In the genomic region with DNA sequence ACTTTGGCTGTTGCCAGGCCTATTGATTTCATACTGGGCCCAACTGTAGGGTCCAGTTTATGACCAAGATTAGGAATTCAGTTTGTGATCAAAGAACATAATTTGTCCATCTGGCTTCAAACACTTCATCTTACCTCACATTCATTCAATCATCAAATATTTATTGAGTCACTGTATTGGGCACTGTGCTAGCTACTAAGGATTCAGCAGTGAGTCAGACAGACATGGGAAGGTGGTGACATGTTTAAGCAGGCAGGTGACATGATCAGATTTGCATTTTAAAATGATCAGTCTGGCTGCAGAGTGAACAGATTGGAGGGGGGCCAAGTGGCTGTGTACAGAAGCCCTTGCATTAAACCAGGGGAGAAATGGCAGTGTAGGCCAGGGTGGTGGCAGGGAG, we compare ENCODE assay signal across 13 cellular contexts. TPM values are rescaled to one million over a fixed set of nuclear protein-coding genes. Genes with fewer than 3 reads are reported as not detected.
DNase-seq lines count a peak whose midpoint lies in the region; ATAC-seq and TF ChIP-seq lines count a peak whose summit lies in the region.
"Had no signal": no experiment of that assay in that cellular context is flagged by ENCODE, and none has a peak within 500 bp of the region (broad histone marks: within the 10 kb centered on the region; RNA-seq: fewer than 3 reads in every experiment).

No MANE protein-coding gene starts in this region.

- H3K36me3 Mint-ChIP-seq in activated naive CD8-positive, alpha-beta T cell = no peaks in the 10 kb centered on the region
- H3K36me3 Mint-ChIP-seq in activated naive CD8-positive, alpha-beta T cell treated with anti-CD3 and anti-CD28 coated beads for 36 hours = no peaks in the 10 kb centered on the region
- H3K36me3 Mint-ChIP-seq in activated T-helper 17 cell treated with anti-CD3 and anti-CD28 coated beads, Interleukin-2, amount 50 U/mL, for 72 hours (ENCODE audit: low read depth) = no peaks in the 10 kb centered on the region
- no peaks in the 10 kb centered on the region for H3K36me3 Mint-ChIP-seq in Calu3 (ENCODE audit: insufficient read depth, unreplicated experiment)

- no peak for TF ChIP-seq CTCF in Calu3 (IDR thresholded peaks at IDR 0.05; ENCODE audit: unreplicated experiment)

- DNase-seq in activated naive CD8-positive, alpha-beta T cell treated with anti-CD3 and anti-CD28 coated beads for 36 hours = no peak
- DNase-seq in NCI-H2081 (lab: John Stamatoyannopoulos, UW) (peak; percentile 13 to 50), Calu3 (no peak), T-helper 9 cell (no peak)
- DNase-seq: activated CD4-positive, alpha-beta T cell treated with anti-CD3 and anti-CD28 coated beads, Interleukin-2, amount 50 U/mL, for 48 hours; adrenal gland; Kasumi-1; naive thymus-derived CD8-positive, alpha-beta T cell had no signal

- peaks cover 15% of the 10 kb centered on the region for H3K4me1 Mint-ChIP-seq in activated naive CD8-positive, alpha-beta T cell (ENCODE audit: low read depth)
- H3K4me1 Mint-ChIP-seq in activated naive CD8-positive, alpha-beta T cell treated with anti-CD3 and anti-CD28 coated beads for 36 hours = peaks cover 4% of the 10 kb centered on the region
- peaks cover 9% of the 10 kb centered on the region for H3K4me1 Mint-ChIP-seq in activated T-helper 17 cell treated with anti-CD3 and anti-CD28 coated beads, Interleukin-2, amount 50 U/mL, for 72 hours
- H3K4me1 Mint-ChIP-seq in Calu3 (ENCODE audit: low read depth, unreplicated experiment) = peaks cover 11% of the 10 kb centered on the region

- BruUV-seq in Calu3 (replicated peaks; lab: Mats Ljungman, UMichigan) = no TSS peak

- CTCF ChIA-PET in Calu3 (lab: Charles Lee) = interaction anchor here (0.6 to 0.7 kb wide), 3 partner anchors 161 to 346 kb away, joined by 3 to 5 read pairs (median 4); no protein-coding TSS in a partner anchor

- peak; percentile 56 for ATAC-seq in activated T-helper 17 cell treated with anti-CD3 and anti-CD28 coated beads, Interleukin-2, amount 50 U/mL, for 72 hours (replicated peaks)
- no peak for ATAC-seq in HG02981 (IDR thresholded peaks at IDR 0.05; ENCODE audit: unreplicated experiment)
- no peak for ATAC-seq in HG02571 (IDR thresholded peaks at IDR 0.05; ENCODE audit: unreplicated experiment)
- ATAC-seq: naive thymus-derived CD8-positive, alpha-beta T cell had no signal

- peak overlapping the region; percentile 5 for H3K4me3 Mint-ChIP-seq in activated naive CD8-positive, alpha-beta T cell
- no peak overlapping the region for H3K4me3 Mint-ChIP-seq in activated naive CD8-positive, alpha-beta T cell treated with anti-CD3 and anti-CD28 coated beads for 36 hours
- no peak overlapping the region for H3K4me3 Mint-ChIP-seq in activated T-helper 17 cell treated with anti-CD3 and anti-CD28 coated beads, Interleukin-2, amount 50 U/mL, for 72 hours
- no peak overlapping the region for H3K4me3 Mint-ChIP-seq in Calu3 (ENCODE audit: low read depth, unreplicated experiment)
- H3K4me3 Mint-ChIP-seq: stimulated activated naive CD8-positive, alpha-beta T cell treated with anti-CD3 and anti-CD28 coated beads, Interleukin-15, Interleukin-2, amounts not matched to agents 100 ng/mL and 50 ng/mL, for 24 hours had no signal

- intact Hi-C loops in Calu3 (cut with micrococcal nuclease; ENCODE audit: unreplicated experiment) = no loop called here

- H3K27ac Mint-ChIP-seq in activated naive CD8-positive, alpha-beta T cell = no peak overlapping the region
- H3K27ac Mint-ChIP-seq in activated naive CD8-positive, alpha-beta T cell treated with anti-CD3 and anti-CD28 coated beads for 36 hours = no peak overlapping the region
- no peak overlapping the region for H3K27ac Mint-ChIP-seq in activated T-helper 17 cell treated with anti-CD3 and anti-CD28 coated beads, Interleukin-2, amount 50 U/mL, for 72 hours
- no peak overlapping the region for H3K27ac Mint-ChIP-seq in Calu3 (ENCODE audit: unreplicated experiment)
- H3K27ac Mint-ChIP-seq: stimulated activated naive CD8-positive, alpha-beta T cell treated with anti-CD3 and anti-CD28 coated beads, Interleukin-15, Interleukin-2, amounts not matched to agents 100 ng/mL and 50 ng/mL, for 24 hours had no signal

- H3K9me3 Mint-ChIP-seq in activated naive CD8-positive, alpha-beta T cell (ENCODE audit: low read depth) = no peaks in the 10 kb centered on the region
- H3K9me3 Mint-ChIP-seq in activated naive CD8-positive, alpha-beta T cell treated with anti-CD3 and anti-CD28 coated beads for 36 hours = no peaks in the 10 kb centered on the region
- no peaks in the 10 kb centered on the region for H3K9me3 Mint-ChIP-seq in activated T-helper 17 cell treated with anti-CD3 and anti-CD28 coated beads, Interleukin-2, amount 50 U/mL, for 72 hours
- no peaks in the 10 kb centered on the region for H3K9me3 Mint-ChIP-seq in Calu3 (ENCODE audit: low read depth, unreplicated experiment)
- H3K9me3 Mint-ChIP-seq: stimulated activated naive CD8-positive, alpha-beta T cell treated with anti-CD3 and anti-CD28 coated beads, Interleukin-15, Interleukin-2, amounts not matched to agents 100 ng/mL and 50 ng/mL, for 24 hours had no signal

- H3K27me3 Mint-ChIP-seq in activated naive CD8-positive, alpha-beta T cell = no peaks in the 10 kb centered on the region
- H3K27me3 Mint-ChIP-seq in activated naive CD8-positive, alpha-beta T cell treated with anti-CD3 and anti-CD28 coated beads for 36 hours = no peaks in the 10 kb centered on the region
- no peaks in the 10 kb centered on the region for H3K27me3 Mint-ChIP-seq in activated T-helper 17 cell treated with anti-CD3 and anti-CD28 coated beads, Interleukin-2, amount 50 U/mL, for 72 hours
- H3K27me3 Mint-ChIP-seq in Calu3 (ENCODE audit: unreplicated experiment) = peaks cover 14% of the 10 kb centered on the region
- H3K27me3 Mint-ChIP-seq: naive thymus-derived CD8-positive, alpha-beta T cell; stimulated activated naive CD8-positive, alpha-beta T cell treated with anti-CD3 and anti-CD28 coated beads, Interleukin-15, Interleukin-2, amounts not matched to agents 100 ng/mL and 50 ng/mL, for 24 hours had no signal

RNA-seq across cellular contexts. Expression of a gene that starts 25.1 kb away (rescaled TPM):
- total RNA-seq in activated naive CD8-positive, alpha-beta T cell treated with anti-CD3 and anti-CD28 coated beads for 36 hours = 1 to 10 TPM; 2.4 to 2.6 TPM
- total RNA-seq in activated T-helper 17 cell treated with anti-CD3 and anti-CD28 coated beads, Interleukin-2, amount 50 U/mL, for 72 hours = 1 to 10 TPM in 1 of 2 donors, under 1 TPM in 1; 0.28 to 2.5 TPM
- 0.35 TPM in 1 of 2 replicates, not detected in the other for total RNA-seq in Calu3 (2022)
- total RNA-seq: naive thymus-derived CD8-positive, alpha-beta T cell had no signal

RNA-seq across cellular contexts. Expression of a gene that starts 58.9 kb away (rescaled TPM):
- total RNA-seq in activated naive CD8-positive, alpha-beta T cell treated with anti-CD3 and anti-CD28 coated beads for 36 hours = under 1 TPM; 0.12 to 0.32 TPM
- total RNA-seq in activated T-helper 17 cell treated with anti-CD3 and anti-CD28 coated beads, Interleukin-2, amount 50 U/mL, for 72 hours = under 1 TPM; 0.45 to 0.52 TPM
- not detected in 2 replicates for total RNA-seq in Calu3 (2022)
- total RNA-seq: naive thymus-derived CD8-positive, alpha-beta T cell had no signal

Comparison
In these comparisons a context has a peak if more than half of its experiments do, and no peak if none do; other contexts are left out.
1. DNase-seq: peak in NCI-H2081 (2 of 2); none in activated naive CD8-positive, alpha-beta T cell treated with anti-CD3 and anti-CD28 coated beads for 36 hours (single experiment), Calu3 (single experiment) and T-helper 9 cell (single experiment).